ENCODE assay signal across 8 cellular contexts in the genomic region with DNA sequence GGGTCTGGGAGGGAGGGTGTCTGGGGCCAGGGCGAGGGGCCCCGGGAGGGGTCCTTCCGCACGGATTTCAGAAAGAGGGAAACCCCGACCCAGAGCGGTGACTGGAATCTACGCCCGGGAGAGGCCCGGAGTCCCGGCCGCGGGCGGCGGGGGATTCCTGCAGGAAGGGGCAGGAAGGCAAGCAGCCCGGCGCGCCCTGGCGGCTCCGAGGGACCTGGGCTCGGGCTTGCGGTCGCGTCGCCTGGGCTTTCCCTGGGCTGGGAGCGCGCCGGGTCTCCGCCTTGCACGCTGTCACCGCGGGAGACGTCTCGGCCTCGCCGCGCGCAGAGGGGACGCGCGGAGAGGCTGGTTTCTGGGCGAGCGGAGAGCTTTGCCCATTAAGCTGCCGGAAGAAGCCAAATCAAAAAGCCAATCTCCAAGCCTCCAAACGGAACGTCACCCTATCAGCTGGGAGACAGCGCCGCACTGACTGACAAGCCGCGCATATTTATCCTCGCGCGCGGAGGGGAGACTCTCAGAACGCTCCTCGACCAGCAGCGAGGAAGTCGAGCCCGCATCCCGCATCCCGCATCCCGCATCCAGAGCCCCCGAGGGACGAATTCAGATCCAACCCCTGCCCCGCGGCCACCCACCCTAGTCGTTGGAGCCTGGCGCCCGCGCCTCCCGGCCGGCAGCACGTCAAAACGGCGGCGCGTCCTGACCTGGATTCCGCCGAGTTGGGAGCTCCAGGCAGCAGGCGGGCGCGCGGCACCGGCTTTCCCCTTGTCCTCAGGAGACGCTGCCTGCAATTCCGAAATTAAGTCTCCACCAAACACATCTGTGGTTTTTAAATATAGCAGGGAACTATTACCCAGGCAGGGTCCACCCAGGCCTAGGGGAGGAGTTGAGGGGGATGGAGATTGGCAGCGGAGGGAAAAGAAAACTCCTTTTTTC. TPM values are rescaled to one million over a fixed set of nuclear protein-coding genes. Genes with fewer than 3 reads are reported as not detected.
A peak's percentile ranks its signal among the peaks of the same experiment; 100 is the strongest.
DNase-seq lines count a peak whose midpoint lies in the region; ATAC-seq and FAIRE-seq lines count a peak whose summit lies in the region.

TSS of gene SLC8A3 (minus strand) at position 344 of the 933 bp plus-strand sequence. CDS start 20,529 bp downstream, outside the sequence.

- H3K27ac Mint-ChIP-seq in CD4-positive, CD25-positive, alpha-beta regulatory T cell = no peak within 1 kb of the TSS

- no peak within 1 kb of the TSS for H3K27ac ChIP-seq in CD4-positive, CD25-positive, alpha-beta regulatory T cell (ENCODE audit: insufficient read depth, low read length, poor library complexity, severe bottlenecking)
- H3K27ac ChIP-seq in neuronal stem cell (replicated peaks; ENCODE audit: low read length) = no peak within 1 kb of the TSS

- H3K27me3 ChIP-seq in CD4-positive, CD25-positive, alpha-beta regulatory T cell (ENCODE audit: control insufficient read depth, insufficient read depth, low read length) = peaks cover 36% of the 10 kb centered on the region
- H3K27me3 ChIP-seq in neuronal stem cell (ENCODE audit: control insufficient read depth in 3 of 3, insufficient read depth in 3 of 3, low read depth in 1 of 3, low read length in 3 of 3) = peaks cover 4 to 63% (median 33%) of the 10 kb centered on the region in 3 experiments

- peak; percentile 92 for FAIRE-seq in GM19239 (lab: Jason Lieb, UNC)

- H3K4me3 Mint-ChIP-seq in CD4-positive, CD25-positive, alpha-beta regulatory T cell = peak within 1 kb of the TSS; percentile 28 to 80 (median 76)

- H3K79me1 ChIP-seq in neuronal stem cell (ENCODE audit: low read depth, low read length) = no peaks in the 10 kb centered on the region

- peaks cover 0 to 31% (median 7%) of the 10 kb centered on the region in 4 donors for H3K4me1 Mint-ChIP-seq in CD4-positive, CD25-positive, alpha-beta regulatory T cell

- no peak within 1 kb of the TSS for H3K4me3 ChIP-seq in CD4-positive, CD25-positive, alpha-beta regulatory T cell (ENCODE audit: low read depth, low read length)
- peak within 1 kb of the TSS; percentile 62 to 71 for H3K4me3 ChIP-seq in neuronal stem cell (ENCODE audit: low read length in 2 of 2)

- H3K27me3 Mint-ChIP-seq in CD4-positive, CD25-positive, alpha-beta regulatory T cell = peaks cover 57% of the 10 kb centered on the region

- H2BK120ac ChIP-seq in neuronal stem cell (ENCODE audit: low read depth, low read length) = peak within 1 kb of the TSS; percentile 16

- H3K9me3 Mint-ChIP-seq in CD4-positive, CD25-positive, alpha-beta regulatory T cell = peaks cover 0 to 2% (median 0%) of the 10 kb centered on the region in 7 donors

- H2AK5ac ChIP-seq in neuronal stem cell (ENCODE audit: low read depth, low read length) = no peak within 1 kb of the TSS

- H3K36me3 ChIP-seq in CD4-positive, CD25-positive, alpha-beta regulatory T cell (ENCODE audit: control insufficient read depth, insufficient read depth, low read length) = no peaks in the 10 kb centered on the region
- H3K36me3 ChIP-seq in neuronal stem cell (replicated peaks in 1 of 2; ENCODE audit: control insufficient read depth in 2 of 2, insufficient read depth in 2 of 2, low read length in 2 of 2) = no peaks in the 10 kb centered on the region

- WGBS in neuronal stem cell (ENCODE audit: extremely low coverage in 2 of 2, insufficient read length in 2 of 2, insufficient replicate concordance in 1 of 2), 2 donors = no CpG with 5 or more reads among the region's 86 CpGs

- H3K4me2 ChIP-seq in neuronal stem cell (ENCODE audit: insufficient read depth, low read length, poor library complexity, severe bottlenecking) = peak within 1 kb of the TSS; percentile 100

- no peak within 1 kb of the TSS for H3K4ac ChIP-seq in neuronal stem cell (ENCODE audit: low read length)

- ATAC-seq in CD4-positive, CD25-positive, alpha-beta regulatory T cell (ENCODE audit: low read depth in 2 of 2) = no peak
- ATAC-seq in HG03135 (IDR thresholded peaks at IDR 0.05; ENCODE audit: unreplicated experiment) = no peak
- no peak for ATAC-seq in HG03095 (IDR thresholded peaks at IDR 0.05; ENCODE audit: unreplicated experiment)

- peaks cover 25% of the 10 kb centered on the region for H3K4me1 ChIP-seq in CD4-positive, CD25-positive, alpha-beta regulatory T cell (ENCODE audit: control insufficient read depth, insufficient read depth, low read length, poor library complexity, severe bottlenecking)
- peaks cover 2 to 6% of the 10 kb centered on the region in 2 donors for H3K4me1 ChIP-seq in neuronal stem cell (ENCODE audit: control insufficient read depth in 2 of 2, insufficient read depth in 1 of 2, low read depth in 1 of 2, low read length in 2 of 2)

- H3K9me3 ChIP-seq in CD4-positive, CD25-positive, alpha-beta regulatory T cell (ENCODE audit: control insufficient read depth in 2 of 2, low read length in 2 of 2) = no peaks in the 10 kb centered on the region
- no peaks in the 10 kb centered on the region for H3K9me3 ChIP-seq in neuronal stem cell (replicated peaks in 1 of 2; ENCODE audit: control insufficient read depth in 2 of 2, insufficient read depth in 1 of 2, low read depth in 1 of 2, low read length in 2 of 2)

- H4K91ac ChIP-seq in neuronal stem cell (ENCODE audit: low read depth, low read length, poor library complexity) = no peak within 1 kb of the TSS

- peak within 1 kb of the TSS; percentile 80 for H2BK15ac ChIP-seq in neuronal stem cell (ENCODE audit: low read length)

- H3K18ac ChIP-seq in neuronal stem cell (ENCODE audit: low read length) = peak within 1 kb of the TSS; percentile 92

- H2BK12ac ChIP-seq in neuronal stem cell (ENCODE audit: low read length) = peak within 1 kb of the TSS; percentile 4

- H2BK5ac ChIP-seq in neuronal stem cell (ENCODE audit: low read length) = no peak within 1 kb of the TSS

- peak within 1 kb of the TSS; percentile 44 for H3K23ac ChIP-seq in neuronal stem cell (ENCODE audit: low read depth, low read length, poor library complexity)

- H3K36me3 Mint-ChIP-seq in CD4-positive, CD25-positive, alpha-beta regulatory T cell = no peaks in the 10 kb centered on the region

- peak within 1 kb of the TSS; percentile 82 for H3K9ac ChIP-seq in neuronal stem cell (ENCODE audit: low read depth, low read length, poor library complexity)

- H2AFZ ChIP-seq in neuronal stem cell (ENCODE audit: low read length) = peak within 1 kb of the TSS; percentile 96

- H4K8ac ChIP-seq in neuronal stem cell (ENCODE audit: low read depth, low read length) = no peak within 1 kb of the TSS

- H3K14ac ChIP-seq in neuronal stem cell (ENCODE audit: low read length) = no peak within 1 kb of the TSS

- DNase-seq in CD4-positive, CD25-positive, alpha-beta regulatory T cell = peak in 1 of 3 donors; percentile 8
- DNase-seq in GM19239 (ENCODE audit: insufficient read length, low spot score) (peak; percentile 65), NCI-H187 (lab: John Stamatoyannopoulos, UW) (peak; percentile 38 to 74), glomerular visceral epithelial cell (ENCODE audit: extremely low spot score) (peak; percentile 32), neuronal stem cell (ENCODE audit: low spot score) (peak; percentile 53)
- peak; percentile 12 for DNase-seq in activated naive CD4-positive, alpha-beta T cell treated with anti-CD3 and anti-CD28 coated beads, Interleukin-2, amount 50 U/mL, for 16 hours

RNA-seq across cellular contexts. Expression of gene SLC8A3, which starts in this region (rescaled TPM):
- total RNA-seq in CD4-positive, CD25-positive, alpha-beta regulatory T cell = 0.37 TPM
- polyA plus RNA-seq in CD4-positive, CD25-positive, alpha-beta regulatory T cell = not detected
- polyA plus RNA-seq in neuronal stem cell (2013, experiment 1 of 2) = 0.14 TPM
- 0.10 TPM for polyA plus RNA-seq in neuronal stem cell (2013, experiment 2 of 2)
